1 cellular context compared by ENCODE assay signal in genomic region chr3:40911928-40912327, GRCh38.
TF ChIP-seq lines count a peak whose summit lies in the region.

No MANE protein-coding gene starts in this region.

TF ChIP-seq in HepG2, 621 proteins besides CTCF, POLR2A, EP300 and RAD21 (continued from another document):
- no peak for TF ChIP-seq ETV6 (CRISPR knock-in tag; conservative IDR thresholded peaks at IDR 0.05)
- no peak for TF ChIP-seq ZNF468 (CRISPR knock-in tag; IDR thresholded peaks at IDR 0.05)
- TF ChIP-seq RXRB (CRISPR knock-in tag; IDR thresholded peaks at IDR 0.05; ENCODE audit: borderline replicate concordance) = 0 out of 2 replicates have a peak, but pooled peaks have one; percentile 57
- TF ChIP-seq HNF4G (IDR thresholded peaks at IDR 0.05; ENCODE audit: borderline replicate concordance, low read depth, low read length) = no peak
- TF ChIP-seq HNF4G (CRISPR knock-in tag; IDR thresholded peaks at IDR 0.05; ENCODE audit: borderline replicate concordance, low read depth) = peak; percentile 43; the same call in 1 of the 2 replicates
- no peak for TF ChIP-seq ELF3 (CRISPR knock-in tag; IDR thresholded peaks at IDR 0.05)
- TF ChIP-seq ZNF512B (CRISPR knock-in tag; IDR thresholded peaks at IDR 0.05; ENCODE audit: borderline replicate concordance) = no peak
- no peak for TF ChIP-seq PRMT3 (CRISPR knock-in tag; IDR thresholded peaks at IDR 0.05; ENCODE audit: borderline replicate concordance, low read depth)
- TF ChIP-seq ZNF850 (CRISPR knock-in tag; conservative IDR thresholded peaks at IDR 0.05) = no peak
- peak; percentile 72 for TF ChIP-seq NFIC (IDR thresholded peaks at IDR 0.05; ENCODE audit: low read length)
- TF ChIP-seq BATF2 (CRISPR knock-in tag; IDR thresholded peaks at IDR 0.05) = no peak
- no peak for TF ChIP-seq E2F5 (CRISPR knock-in tag; conservative IDR thresholded peaks at IDR 0.05)
- TF ChIP-seq FOXA3 (CRISPR knock-in tag; IDR thresholded peaks at IDR 0.05) = peak; percentile 80
- 0 out of 2 replicates have a peak, but pooled peaks have one; percentile 27 for TF ChIP-seq ZNF761 (CRISPR knock-in tag; conservative IDR thresholded peaks at IDR 0.05)
- no peak for TF ChIP-seq TSC22D2 (CRISPR knock-in tag; IDR thresholded peaks at IDR 0.05; ENCODE audit: borderline replicate concordance)
- no peak for TF ChIP-seq PTBP1 (IDR thresholded peaks at IDR 0.05; ENCODE audit: low read depth, low read length, poor library complexity, severe bottlenecking)
- TF ChIP-seq HOXD1 (CRISPR knock-in tag; IDR thresholded peaks at IDR 0.05) = no peak
- no peak for TF ChIP-seq NONO (IDR thresholded peaks at IDR 0.05)
- no peak for TF ChIP-seq NONO (CRISPR knock-in tag; conservative IDR thresholded peaks at IDR 0.05)
- TF ChIP-seq ZBTB26 (CRISPR knock-in tag; IDR thresholded peaks at IDR 0.05; ENCODE audit: borderline replicate concordance) = no peak
- TF ChIP-seq ZNF724P (CRISPR knock-in tag; IDR thresholded peaks at IDR 0.05; ENCODE audit: borderline replicate concordance) = no peak
- no peak for TF ChIP-seq HIC2 (CRISPR knock-in tag; IDR thresholded peaks at IDR 0.05; ENCODE audit: low read depth)
- TF ChIP-seq REPIN1 (CRISPR knock-in tag; IDR thresholded peaks at IDR 0.05; ENCODE audit: borderline replicate concordance, low read depth) = no peak
- TF ChIP-seq ZNF609 (CRISPR knock-in tag; IDR thresholded peaks at IDR 0.05; ENCODE audit: borderline replicate concordance) = peak; percentile 71
- no peak for TF ChIP-seq MAFG (CRISPR knock-in tag; IDR thresholded peaks at IDR 0.05)
- TF ChIP-seq NR1H2 (CRISPR knock-in tag; IDR thresholded peaks at IDR 0.05; ENCODE audit: borderline replicate concordance, low read depth) = no peak
- no peak for TF ChIP-seq AHR (CRISPR knock-in tag; IDR thresholded peaks at IDR 0.05)
- no peak for TF ChIP-seq MEIS2 (CRISPR knock-in tag; IDR thresholded peaks at IDR 0.05)
- TF ChIP-seq XBP1 (CRISPR knock-in tag; IDR thresholded peaks at IDR 0.05) = no peak
- TF ChIP-seq ZBTB1 (CRISPR knock-in tag; IDR thresholded peaks at IDR 0.05; ENCODE audit: borderline replicate concordance) = no peak
- TF ChIP-seq ZNF740 (CRISPR knock-in tag; IDR thresholded peaks at IDR 0.05) = no peak
- TF ChIP-seq POGZ (CRISPR knock-in tag; IDR thresholded peaks at IDR 0.05) = 0 out of 2 replicates have a peak, but pooled peaks have one; percentile 13
